Comparison of ENCODE assay signal across 30 cellular contexts in the genomic region with DNA sequence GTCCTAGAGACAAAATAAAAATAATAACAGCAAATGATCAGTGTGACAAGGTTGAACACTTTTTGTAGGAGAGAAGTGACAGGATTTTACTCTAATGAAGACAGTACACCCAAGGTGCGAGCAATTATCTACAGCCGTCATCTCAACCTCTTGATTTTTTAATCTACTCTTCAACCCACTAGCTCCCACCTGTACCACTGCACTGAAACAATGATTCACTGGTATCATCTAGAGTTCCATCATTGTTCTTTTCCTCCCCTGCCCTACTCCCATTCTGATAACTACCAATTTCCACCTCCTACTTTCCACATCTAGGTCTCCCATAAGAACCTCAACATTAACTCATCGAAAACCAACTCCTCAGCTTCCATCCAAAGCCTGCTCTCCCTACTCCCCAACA.
"Had no signal": no experiment of that assay in that cellular context is flagged by ENCODE, and none has a peak within 500 bp of the region (broad histone marks: within the 10 kb centered on the region; RNA-seq: fewer than 3 reads in every experiment).

No MANE protein-coding gene starts in this region.

- H3K27ac ChIP-seq: SJCRH30, SK-N-MC, VCaP had no signal

- DNase-seq: activated CD4-positive, alpha-beta memory T cell treated with anti-CD3 and anti-CD28 coated beads, Interleukin-2, amount 10 ng/mL, durations not matched to agents 7 days and 5 days; activated CD4-positive, alpha-beta T cell treated with anti-CD3 and anti-CD28 coated beads for 1 hour; activated CD4-positive, alpha-beta T cell treated with anti-CD3 and anti-CD28 coated beads for 48 hours; activated CD4-positive, CD25-positive, alpha-beta regulatory T cell; activated CD8-positive, alpha-beta memory T cell treated with anti-CD3 and anti-CD28 coated beads for 24 hours; activated CD8-positive, alpha-beta memory T cell treated with anti-CD3 and anti-CD28 coated beads, Interleukin-2, amount 10 ng/mL, durations not matched to agents 7 days and 5 days; activated CD8-positive, alpha-beta memory T cell treated with anti-CD3 and anti-CD28 coated beads, Interleukin-2, amount 50 U/mL, for 48 hours; activated effector memory CD4-positive, alpha-beta T cell treated with Interleukin-2 at 50 U/mL for 16 hours; activated naive CD4-positive, alpha-beta T cell treated with anti-CD3 and anti-CD28 coated beads, Interleukin-2, amount 10 ng/mL, durations not matched to agents 7 days and 5 days; activated T-cell treated with anti-CD3 and anti-CD28 coated beads, Interleukin-2, amount 50 U/mL, for 48 hours; amniotic stem cell; aorta; cerebellar nuclear complex; Kasumi-1; MM.1S; MV-4-11; NCI-H1092; NCI-H1436 treated with DMSO at 0.1 percent for 48 hours; NCI-H1694 treated with DMSO at 0.1 percent for 48 hours; NCI-H2029; NCI-H345; NCI-H524 treated with DMSO at 0.1 percent for 48 hours; SHP77; SJCRH30; T-helper 9 cell had no signal

- H3K4me3 ChIP-seq: SJCRH30, SK-N-MC had no signal

- H3K9me3 ChIP-seq: SJCRH30 had no signal

- H3K9me3 Mint-ChIP-seq: activated CD4-positive, alpha-beta memory T cell treated with anti-CD3 and anti-CD28 coated beads, Interleukin-2, amount 10 ng/mL, durations not matched to agents 7 days and 5 days; activated naive CD4-positive, alpha-beta T cell treated with anti-CD3 and anti-CD28 coated beads, Interleukin-2, amount 10 ng/mL, durations not matched to agents 7 days and 5 days; T-helper 1 cell treated with Interleukin-12 subunit alpha and Interleukin-12 subunit beta and Interleukin-4 antibody, amounts not matched to agents 30 μg/mL and 1 μg/mL, for 36 hours had no signal

- H3K27ac Mint-ChIP-seq: activated CD4-positive, alpha-beta memory T cell treated with anti-CD3 and anti-CD28 coated beads, Interleukin-2, amount 10 ng/mL, durations not matched to agents 7 days and 5 days; activated CD8-positive, alpha-beta memory T cell treated with anti-CD3 and anti-CD28 coated beads, Interleukin-2, amount 10 ng/mL, durations not matched to agents 7 days and 5 days; activated naive CD4-positive, alpha-beta T cell treated with anti-CD3 and anti-CD28 coated beads, Interleukin-2, amount 10 ng/mL, durations not matched to agents 7 days and 5 days; activated naive CD8-positive, alpha-beta T cell; T-helper 1 cell treated with Interleukin-12 subunit alpha and Interleukin-12 subunit beta and Interleukin-4 antibody, amounts not matched to agents 30 μg/mL and 1 μg/mL, for 36 hours had no signal

- H3K4me3 Mint-ChIP-seq: activated CD4-positive, alpha-beta memory T cell treated with anti-CD3 and anti-CD28 coated beads, Interleukin-2, amount 10 ng/mL, durations not matched to agents 7 days and 5 days; activated CD8-positive, alpha-beta memory T cell treated with anti-CD3 and anti-CD28 coated beads, Interleukin-2, amount 10 ng/mL, durations not matched to agents 7 days and 5 days; activated naive CD4-positive, alpha-beta T cell treated with anti-CD3 and anti-CD28 coated beads, Interleukin-2, amount 10 ng/mL, durations not matched to agents 7 days and 5 days; activated naive CD8-positive, alpha-beta T cell; T-helper 1 cell treated with Interleukin-12 subunit alpha and Interleukin-12 subunit beta and Interleukin-4 antibody, amounts not matched to agents 30 μg/mL and 1 μg/mL, for 36 hours had no signal

- ATAC-seq: activated CD8-positive, alpha-beta memory T cell treated with anti-CD3 and anti-CD28 coated beads, Interleukin-2, amount 10 ng/mL, durations not matched to agents 7 days and 5 days; Panc1 had no signal

- H3K27me3 Mint-ChIP-seq: activated CD4-positive, alpha-beta memory T cell treated with anti-CD3 and anti-CD28 coated beads, Interleukin-2, amount 10 ng/mL, durations not matched to agents 7 days and 5 days; activated CD8-positive, alpha-beta memory T cell treated with anti-CD3 and anti-CD28 coated beads, Interleukin-2, amount 10 ng/mL, durations not matched to agents 7 days and 5 days; activated naive CD4-positive, alpha-beta T cell treated with anti-CD3 and anti-CD28 coated beads, Interleukin-2, amount 10 ng/mL, durations not matched to agents 7 days and 5 days; activated naive CD8-positive, alpha-beta T cell had no signal

- H3K27me3 ChIP-seq: SJCRH30 had no signal
